15 cellular contexts compared by ENCODE assay signal in genomic region chr6:129162605-129163004, GRCh38.
DNase-seq lines count a peak whose midpoint lies in the region; ATAC-seq and TF ChIP-seq lines count a peak whose summit lies in the region.
"Had no signal": no experiment of that assay in that cellular context is flagged by ENCODE, and none has a peak within 500 bp of the region (broad histone marks: within the 10 kb centered on the region; RNA-seq: fewer than 3 reads in every experiment).

No MANE protein-coding gene starts in this region.

- no peak overlapping the region for H3K4me3 ChIP-seq in cardiac fibroblast (replicated peaks in 1 of 2; ENCODE audit: low read depth in 2 of 2, low read length in 2 of 2)
- H3K4me3 ChIP-seq in fibroblast of the aortic adventitia (ENCODE audit: low read depth, low read length) = no peak overlapping the region
- H3K4me3 ChIP-seq in OCI-LY7 (ENCODE audit: low read depth, low read length, poor library complexity, severe bottlenecking) = no peak overlapping the region
- H3K4me3 ChIP-seq: GM23248 had no signal

- no peak for TF ChIP-seq CTCF in cardiac fibroblast (IDR thresholded peaks at IDR 0.05; ENCODE audit: low read depth, low read length)
- no peak for TF ChIP-seq CTCF in fibroblast of the aortic adventitia (IDR thresholded peaks at IDR 0.05; ENCODE audit: insufficient read depth, low read length)
- no peak for TF ChIP-seq CTCF in OCI-LY7 (conservative IDR thresholded peaks at IDR 0.05; ENCODE audit: low read length)

- no peak overlapping the region for H3K4me2 ChIP-seq in OCI-LY7 (ENCODE audit: low read length)

- no peak for DNase-seq in left ventricle myocardium superior
- DNase-seq in Right ventricle myocardium superior = no peak
- peak; percentile 13 to 17 for DNase-seq in cardiac fibroblast (ENCODE audit: low read depth in 2 of 2)
- DNase-seq in fibroblast of the aortic adventitia (ENCODE audit: low read depth) = peak; percentile 28
- no peak for DNase-seq in left colon
- DNase-seq in OCI-LY7 (ENCODE audit: low spot score) = no peak
- DNase-seq: C1 segment of cervical spinal cord; Calu3; CD4-positive, alpha-beta memory T cell; COR-L47; DMS53; DND-41; GM23248; H7; HCEC 1CT had no signal

- H4K20me1 ChIP-seq in OCI-LY7 (ENCODE audit: insufficient read depth, low read length) = no peaks in the 10 kb centered on the region

- no peak overlapping the region for H3K27ac ChIP-seq in OCI-LY7 (ENCODE audit: low read depth, low read length, poor library complexity, severe bottlenecking)
- H3K27ac ChIP-seq: GM23248 had no signal

- no TSS peak for BruUV-seq in OCI-LY7 (replicated peaks; lab: Mats Ljungman, UMichigan)

- no peaks in the 10 kb centered on the region for H3K36me3 ChIP-seq in OCI-LY7 (ENCODE audit: insufficient read depth, low read length)

- CTCF ChIA-PET in OCI-LY7 (lab: Charles Lee; ENCODE audit: unreplicated experiment) = no interaction called here

- no peaks in the 10 kb centered on the region for H3K9me2 ChIP-seq in OCI-LY7 (ENCODE audit: insufficient read depth, low read length)

- H2AFZ ChIP-seq in OCI-LY7 (ENCODE audit: low read length) = no peak overlapping the region
- H2AFZ ChIP-seq: GM23248 had no signal

- H3K9me3 ChIP-seq in OCI-LY7 (ENCODE audit: low read length) = no peaks in the 10 kb centered on the region

- peak; percentile 24 for ATAC-seq in left ventricle myocardium superior
- no peak for ATAC-seq in Right ventricle myocardium superior (ENCODE audit: poor library complexity)
- no peak for ATAC-seq in left colon

- POLR2A ChIA-PET in OCI-LY7 (lab: Charles Lee) = interaction anchor here (0.7 to 1.2 kb wide), 2 partner anchors 12 to 108 kb away, joined by 3 read pairs; no protein-coding TSS in a partner anchor

- intact Hi-C loops in left ventricle myocardium superior (cut with micrococcal nuclease) = no loop called here
- intact Hi-C loops in Right ventricle myocardium superior (cut with DNase I) = no loop called here
- intact Hi-C loops in left colon (cut with DNase I, micrococcal nuclease) = no loop called here
- intact Hi-C loops in OCI-LY7 (cut with micrococcal nuclease; ENCODE audit: unreplicated experiment) = no loop called here

- no peaks in the 10 kb centered on the region for H3K4me1 ChIP-seq in OCI-LY7 (ENCODE audit: insufficient read depth, low read length, poor library complexity, severe bottlenecking)

- H3K79me2 ChIP-seq in OCI-LY7 (ENCODE audit: insufficient read depth, low read depth, low read length) = no peaks in the 10 kb centered on the region

Comparison
In these comparisons a context has a peak if more than half of its experiments do, and no peak if none do; other contexts are left out.
1. DNase-seq: peak in cardiac fibroblast (2 of 2) and fibroblast of the aortic adventitia (single experiment); none in left ventricle myocardium superior (single experiment), Right ventricle myocardium superior (single experiment), left colon (0 of 2) and OCI-LY7 (single experiment).